ENCODE assay signal across 23 cellular contexts in genomic region chr1:214664656-214665433, GRCh38.
"Had no signal": no experiment of that assay in that cellular context is flagged by ENCODE, and none has a peak within 500 bp of the region (broad histone marks: within the 10 kb centered on the region; RNA-seq: fewer than 3 reads in every experiment).

No MANE protein-coding gene starts in this region.

- H3K4me3 Mint-ChIP-seq: dendritic cell treated with granulocyte-macrophage colony-stimulating factor and Interleukin-4, amounts not matched to agents 40 ng/mL and 50 ng/mL, for 4 days; effector memory CD8-positive, alpha-beta T cell; immature natural killer cell; naive B cell; nephron; stimulated activated memory B cell treated with anti-CD40 and anti-IgM and Interleukin-4, amounts not matched to agents 10 μg/mL and 1 μg/mL and 100 μg/mL, for 72 hours; stimulated activated naive CD8-positive, alpha-beta T cell treated with anti-CD3 and anti-CD28 coated beads, Interleukin-15, Interleukin-2, amounts not matched to agents 100 ng/mL and 50 ng/mL, for 24 hours had no signal

- H3K4me1 Mint-ChIP-seq: immature natural killer cell; naive B cell; stimulated activated memory B cell treated with anti-CD40 and anti-IgM and Interleukin-4, amounts not matched to agents 10 μg/mL and 1 μg/mL and 100 μg/mL, for 72 hours had no signal

- H3K27me3 Mint-ChIP-seq: dendritic cell treated with granulocyte-macrophage colony-stimulating factor and Interleukin-4, amounts not matched to agents 40 ng/mL and 50 ng/mL, for 4 days; effector memory CD8-positive, alpha-beta T cell; naive B cell; stimulated activated memory B cell treated with anti-CD40 and anti-IgM and Interleukin-4, amounts not matched to agents 10 μg/mL and 1 μg/mL and 100 μg/mL, for 72 hours; stimulated activated naive CD8-positive, alpha-beta T cell treated with anti-CD3 and anti-CD28 coated beads, Interleukin-15, Interleukin-2, amounts not matched to agents 100 ng/mL and 50 ng/mL, for 24 hours had no signal

- H3K36me3 Mint-ChIP-seq: naive B cell had no signal

- H3K4me3 ChIP-seq: esophagus squamous epithelium, left ventricle myocardium inferior, lung, psoas muscle, right lobe of liver, spleen, testis, tibial nerve had no signal

- H3K9me3 Mint-ChIP-seq: dendritic cell treated with granulocyte-macrophage colony-stimulating factor and Interleukin-4, amounts not matched to agents 40 ng/mL and 50 ng/mL, for 4 days; effector memory CD8-positive, alpha-beta T cell; immature natural killer cell; naive B cell; nephron; stimulated activated memory B cell treated with anti-CD40 and anti-IgM and Interleukin-4, amounts not matched to agents 10 μg/mL and 1 μg/mL and 100 μg/mL, for 72 hours; stimulated activated naive CD8-positive, alpha-beta T cell treated with anti-CD3 and anti-CD28 coated beads, Interleukin-15, Interleukin-2, amounts not matched to agents 100 ng/mL and 50 ng/mL, for 24 hours had no signal

- H3K27ac Mint-ChIP-seq: dendritic cell treated with granulocyte-macrophage colony-stimulating factor and Interleukin-4, amounts not matched to agents 40 ng/mL and 50 ng/mL, for 4 days; effector memory CD8-positive, alpha-beta T cell; immature natural killer cell; nephron; stimulated activated memory B cell treated with anti-CD40 and anti-IgM and Interleukin-4, amounts not matched to agents 10 μg/mL and 1 μg/mL and 100 μg/mL, for 72 hours; stimulated activated naive CD8-positive, alpha-beta T cell treated with anti-CD3 and anti-CD28 coated beads, Interleukin-15, Interleukin-2, amounts not matched to agents 100 ng/mL and 50 ng/mL, for 24 hours had no signal

- ATAC-seq: effector memory CD8-positive, alpha-beta T cell; foreskin keratinocyte; left cardiac atrium; psoas muscle; right lobe of liver; stimulated activated memory B cell treated with anti-CD40 and anti-IgM and Interleukin-4, amounts not matched to agents 10 μg/mL and 1 μg/mL and 100 μg/mL, for 72 hours had no signal

- DNase-seq: effector memory CD8-positive, alpha-beta T cell; esophagus squamous epithelium; foreskin keratinocyte; immature natural killer cell; kidney; left cardiac atrium; left ventricle myocardium inferior; mesendoderm; naive B cell; psoas muscle; retina; right lobe of liver; spleen; stimulated activated CD4-positive, alpha-beta T cell treated with anti-CD3 and anti-CD28 coated beads, Interleukin-15, amount 100 ng/mL, for 24 hours; stimulated activated CD4-positive, alpha-beta T cell treated with anti-CD3 and anti-CD28 coated beads, Interleukin-1b, Interleukin-23, amount 100 ng/mL, for 48 hours; stimulated activated CD4-positive, alpha-beta T cell treated with anti-CD3 and anti-CD28 coated beads, Interleukin-4, amount 100 ng/mL, for 24 hours; testis had no signal
